16 cellular contexts compared by ENCODE assay signal in the genomic region with DNA sequence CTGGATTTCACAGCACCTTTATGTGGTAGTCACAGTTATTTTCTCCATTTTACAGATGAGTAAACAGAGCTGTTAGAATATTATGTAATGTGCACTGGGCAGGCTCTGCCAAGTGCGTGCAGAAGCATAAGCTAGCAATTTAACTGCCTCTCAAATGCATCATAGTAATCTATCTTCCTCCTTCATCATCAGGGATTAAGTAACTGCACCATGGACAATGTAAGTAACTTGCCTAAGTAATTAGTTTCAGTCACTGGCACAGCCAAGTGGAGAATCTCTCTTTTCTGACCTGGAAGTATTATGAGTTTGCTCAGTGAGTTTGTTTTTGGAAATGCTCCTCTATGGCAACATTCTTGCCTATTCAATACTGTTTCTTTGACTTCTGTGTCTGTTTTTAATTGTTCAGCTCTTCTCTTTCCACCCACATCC.
DNase-seq lines count a peak whose midpoint lies in the region; ATAC-seq and TF ChIP-seq lines count a peak whose summit lies in the region.
"Had no signal": no experiment of that assay in that cellular context is flagged by ENCODE, and none has a peak within 500 bp of the region (broad histone marks: within the 10 kb centered on the region; RNA-seq: fewer than 3 reads in every experiment).

No MANE protein-coding gene starts in this region.

- ATAC-seq in WTC11, result no peak
- no peak for ATAC-seq in HG02759 (IDR thresholded peaks at IDR 0.05; ENCODE audit: unreplicated experiment)
- ATAC-seq in HG03139 (IDR thresholded peaks at IDR 0.05; ENCODE audit: unreplicated experiment), result no peak
- ATAC-seq: HCT116 had no signal

- H3K27ac ChIP-seq in rectal smooth muscle tissue (ENCODE audit: low read depth, low read length), result peak overlapping the region; percentile 16
- H3K27ac ChIP-seq in RWPE1, result no peak overlapping the region

- H3K36me3 ChIP-seq in rectal smooth muscle tissue (ENCODE audit: control insufficient read depth, insufficient read depth, low read length), result no peaks in the 10 kb centered on the region

- TF ChIP-seq CTCF in WTC11 (IDR thresholded peaks at IDR 0.05) (no peak), fibroblast of pulmonary artery (IDR thresholded peaks at IDR 0.05; ENCODE audit: low read length, missing control alignments) (no peak), RWPE1 (conservative IDR thresholded peaks at IDR 0.05; ENCODE audit: low read depth) (no peak)

- peaks cover 6% of the 10 kb centered on the region for H3K9me3 Mint-ChIP-seq in WTC11

- H3K36me3 Mint-ChIP-seq in WTC11, result peaks cover 11% of the 10 kb centered on the region
- H3K36me3 Mint-ChIP-seq: CD4-positive, CD25-positive, alpha-beta regulatory T cell had no signal

- no peaks in the 10 kb centered on the region for H3K27me3 ChIP-seq in rectal smooth muscle tissue (ENCODE audit: control insufficient read depth, insufficient read depth, low read length)

- CTCF ChIA-PET in WTC11 (lab: Charles Lee), result no interaction called here
- CTCF ChIA-PET in RWPE1 (lab: Yijun Ruan, JAX), result no interaction called here

- no peak overlapping the region for H3K4me3 Mint-ChIP-seq in WTC11
- H3K4me3 Mint-ChIP-seq: CD4-positive, CD25-positive, alpha-beta regulatory T cell had no signal

- H3K27me3 Mint-ChIP-seq in WTC11 (ENCODE audit: low read depth), result no peaks in the 10 kb centered on the region
- H3K27me3 Mint-ChIP-seq: CD4-positive, CD25-positive, alpha-beta regulatory T cell had no signal

- peak; percentile 23 for DNase-seq in EL
- no peak for DNase-seq in WTC11 (ENCODE audit: low spot score)
- peak; percentile 49 for DNase-seq in fibroblast of pulmonary artery (ENCODE audit: low read depth)
- no peak for DNase-seq in RWPE1 (ENCODE audit: low spot score)
- no peak for DNase-seq in NCI-H2171 treated with DMSO at 0.1 percent for 48 hours (lab: John Stamatoyannopoulos, UW)
- DNase-seq: activated CD8-positive, alpha-beta memory T cell treated with anti-CD3 and anti-CD28 coated beads, Interleukin-2, amount 50 U/mL, for 4 hours; anterior cingulate cortex; CD4-positive, CD25-positive, alpha-beta regulatory T cell; left cardiac atrium; NCI-H2107; posterior cingulate gyrus; trophoblast cell had no signal

- no peak overlapping the region for H3K9ac ChIP-seq in rectal smooth muscle tissue (ENCODE audit: low read length)

- peaks cover 9% of the 10 kb centered on the region for H3K4me1 ChIP-seq in rectal smooth muscle tissue (ENCODE audit: control insufficient read depth, insufficient read depth, low read length)

- POLR2A ChIA-PET in WTC11 (lab: Charles Lee), result no interaction called here
- POLR2A ChIA-PET in RWPE1 (lab: Yijun Ruan, JAX; ENCODE audit: low non-redundant PET), result no interaction called here

- peak overlapping the region; percentile 10; the same call in 1 of the 2 replicates for H3K27ac Mint-ChIP-seq in WTC11
- H3K27ac Mint-ChIP-seq: CD4-positive, CD25-positive, alpha-beta regulatory T cell had no signal

- H3K4me3 ChIP-seq in fibroblast of pulmonary artery (replicated peaks; ENCODE audit: low read depth, low read length) (no peak overlapping the region), rectal smooth muscle tissue (ENCODE audit: low read length) (no peak overlapping the region)

- H3K4me1 Mint-ChIP-seq in WTC11, result peaks cover 51% of the 10 kb centered on the region
- H3K4me1 Mint-ChIP-seq: CD4-positive, CD25-positive, alpha-beta regulatory T cell had no signal

TF ChIP-seq in WTC11, 78 proteins besides CTCF, POLR2A, EP300 and RAD21:
- TF ChIP-seq EMX1 (CRISPR knock-in tag; IDR thresholded peaks at IDR 0.05) (no peak), IRF2 (CRISPR knock-in tag; IDR thresholded peaks at IDR 0.05; ENCODE audit: borderline replicate concordance, low read depth) (no peak), CBFB (CRISPR knock-in tag; IDR thresholded peaks at IDR 0.05; ENCODE audit: low read depth) (no peak), SMAD3 (CRISPR knock-in tag; IDR thresholded peaks at IDR 0.05; ENCODE audit: borderline replicate concordance) (no peak), ZNF219 (CRISPR knock-in tag; IDR thresholded peaks at IDR 0.05; ENCODE audit: borderline replicate concordance) (no peak), NFE2L1 (CRISPR knock-in tag; IDR thresholded peaks at IDR 0.05) (no peak), SMAD4 (CRISPR knock-in tag; IDR thresholded peaks at IDR 0.05) (no peak), ZNF138 (CRISPR knock-in tag; conservative IDR thresholded peaks at IDR 0.05) (no peak), NR3C1 (CRISPR knock-in tag; conservative IDR thresholded peaks at IDR 0.05; ENCODE audit: low read depth) (no peak)
- TF ChIP-seq, protein P1, sequence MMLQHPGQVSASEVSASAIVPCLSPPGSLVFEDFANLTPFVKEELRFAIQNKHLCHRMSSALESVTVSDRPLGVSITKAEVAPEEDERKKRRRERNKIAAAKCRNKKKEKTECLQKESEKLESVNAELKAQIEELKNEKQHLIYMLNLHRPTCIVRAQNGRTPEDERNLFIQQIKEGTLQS (CRISPR knock-in tag; conservative IDR thresholded peaks at IDR 0.05), result no peak
- TF ChIP-seq, protein P2, sequence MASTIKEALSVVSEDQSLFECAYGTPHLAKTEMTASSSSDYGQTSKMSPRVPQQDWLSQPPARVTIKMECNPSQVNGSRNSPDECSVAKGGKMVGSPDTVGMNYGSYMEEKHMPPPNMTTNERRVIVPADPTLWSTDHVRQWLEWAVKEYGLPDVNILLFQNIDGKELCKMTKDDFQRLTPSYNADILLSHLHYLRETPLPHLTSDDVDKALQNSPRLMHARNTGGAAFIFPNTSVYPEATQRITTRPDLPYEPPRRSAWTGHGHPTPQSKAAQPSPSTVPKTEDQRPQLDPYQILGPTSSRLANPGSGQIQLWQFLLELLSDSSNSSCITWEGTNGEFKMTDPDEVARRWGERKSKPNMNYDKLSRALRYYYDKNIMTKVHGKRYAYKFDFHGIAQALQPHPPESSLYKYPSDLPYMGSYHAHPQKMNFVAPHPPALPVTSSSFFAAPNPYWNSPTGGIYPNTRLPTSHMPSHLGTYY (CRISPR knock-in tag; IDR thresholded peaks at IDR 0.05), result no peak
- TF ChIP-seq, protein P3, sequence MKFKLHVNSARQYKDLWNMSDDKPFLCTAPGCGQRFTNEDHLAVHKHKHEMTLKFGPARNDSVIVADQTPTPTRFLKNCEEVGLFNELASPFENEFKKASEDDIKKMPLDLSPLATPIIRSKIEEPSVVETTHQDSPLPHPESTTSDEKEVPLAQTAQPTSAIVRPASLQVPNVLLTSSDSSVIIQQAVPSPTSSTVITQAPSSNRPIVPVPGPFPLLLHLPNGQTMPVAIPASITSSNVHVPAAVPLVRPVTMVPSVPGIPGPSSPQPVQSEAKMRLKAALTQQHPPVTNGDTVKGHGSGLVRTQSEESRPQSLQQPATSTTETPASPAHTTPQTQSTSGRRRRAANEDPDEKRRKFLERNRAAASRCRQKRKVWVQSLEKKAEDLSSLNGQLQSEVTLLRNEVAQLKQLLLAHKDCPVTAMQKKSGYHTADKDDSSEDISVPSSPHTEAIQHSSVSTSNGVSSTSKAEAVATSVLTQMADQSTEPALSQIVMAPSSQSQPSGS (CRISPR knock-in tag; IDR thresholded peaks at IDR 0.05; ENCODE audit: borderline replicate concordance, low read depth), result no peak
- TF ChIP-seq, protein P4, sequence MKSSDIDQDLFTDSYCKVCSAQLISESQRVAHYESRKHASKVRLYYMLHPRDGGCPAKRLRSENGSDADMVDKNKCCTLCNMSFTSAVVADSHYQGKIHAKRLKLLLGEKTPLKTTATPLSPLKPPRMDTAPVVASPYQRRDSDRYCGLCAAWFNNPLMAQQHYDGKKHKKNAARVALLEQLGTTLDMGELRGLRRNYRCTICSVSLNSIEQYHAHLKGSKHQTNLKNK (CRISPR knock-in tag; IDR thresholded peaks at IDR 0.05), result no peak
- TF ChIP-seq, protein P5, sequence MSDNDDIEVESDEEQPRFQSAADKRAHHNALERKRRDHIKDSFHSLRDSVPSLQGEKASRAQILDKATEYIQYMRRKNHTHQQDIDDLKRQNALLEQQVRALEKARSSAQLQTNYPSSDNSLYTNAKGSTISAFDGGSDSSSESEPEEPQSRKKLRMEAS (CRISPR knock-in tag; IDR thresholded peaks at IDR 0.05), result no peak
- TF ChIP-seq, protein P6, sequence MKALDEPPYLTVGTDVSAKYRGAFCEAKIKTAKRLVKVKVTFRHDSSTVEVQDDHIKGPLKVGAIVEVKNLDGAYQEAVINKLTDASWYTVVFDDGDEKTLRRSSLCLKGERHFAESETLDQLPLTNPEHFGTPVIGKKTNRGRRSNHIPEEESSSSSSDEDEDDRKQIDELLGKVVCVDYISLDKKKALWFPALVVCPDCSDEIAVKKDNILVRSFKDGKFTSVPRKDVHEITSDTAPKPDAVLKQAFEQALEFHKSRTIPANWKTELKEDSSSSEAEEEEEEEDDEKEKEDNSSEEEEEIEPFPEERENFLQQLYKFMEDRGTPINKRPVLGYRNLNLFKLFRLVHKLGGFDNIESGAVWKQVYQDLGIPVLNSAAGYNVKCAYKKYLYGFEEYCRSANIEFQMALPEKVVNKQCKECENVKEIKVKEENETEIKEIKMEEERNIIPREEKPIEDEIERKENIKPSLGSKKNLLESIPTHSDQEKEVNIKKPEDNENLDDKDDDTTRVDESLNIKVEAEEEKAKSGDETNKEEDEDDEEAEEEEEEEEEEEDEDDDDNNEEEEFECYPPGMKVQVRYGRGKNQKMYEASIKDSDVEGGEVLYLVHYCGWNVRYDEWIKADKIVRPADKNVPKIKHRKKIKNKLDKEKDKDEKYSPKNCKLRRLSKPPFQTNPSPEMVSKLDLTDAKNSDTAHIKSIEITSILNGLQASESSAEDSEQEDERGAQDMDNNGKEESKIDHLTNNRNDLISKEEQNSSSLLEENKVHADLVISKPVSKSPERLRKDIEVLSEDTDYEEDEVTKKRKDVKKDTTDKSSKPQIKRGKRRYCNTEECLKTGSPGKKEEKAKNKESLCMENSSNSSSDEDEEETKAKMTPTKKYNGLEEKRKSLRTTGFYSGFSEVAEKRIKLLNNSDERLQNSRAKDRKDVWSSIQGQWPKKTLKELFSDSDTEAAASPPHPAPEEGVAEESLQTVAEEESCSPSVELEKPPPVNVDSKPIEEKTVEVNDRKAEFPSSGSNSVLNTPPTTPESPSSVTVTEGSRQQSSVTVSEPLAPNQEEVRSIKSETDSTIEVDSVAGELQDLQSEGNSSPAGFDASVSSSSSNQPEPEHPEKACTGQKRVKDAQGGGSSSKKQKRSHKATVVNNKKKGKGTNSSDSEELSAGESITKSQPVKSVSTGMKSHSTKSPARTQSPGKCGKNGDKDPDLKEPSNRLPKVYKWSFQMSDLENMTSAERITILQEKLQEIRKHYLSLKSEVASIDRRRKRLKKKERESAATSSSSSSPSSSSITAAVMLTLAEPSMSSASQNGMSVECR (CRISPR knock-in tag; IDR thresholded peaks at IDR 0.05; ENCODE audit: borderline replicate concordance), result no peak

Comparison
In these comparisons a context has a peak if more than half of its experiments do, and no peak if none do; other contexts are left out.
1. DNase-seq: peak in EL (single experiment) and fibroblast of pulmonary artery (single experiment); none in WTC11 (single experiment), RWPE1 (single experiment) and NCI-H2171 treated with DMSO at 0.1 percent for 48 hours (single experiment).